In genomic region chr10:17216217-17216900, GRCh38 we compare ENCODE assay signal across 8 cellular contexts. TPM values are rescaled to one million over a fixed set of nuclear protein-coding genes. Genes with fewer than 3 reads are reported as not detected.
A peak's percentile ranks its signal among the peaks of the same experiment; 100 is the strongest.
DNase-seq lines count a peak whose midpoint lies in the region; ATAC-seq, FAIRE-seq and TF ChIP-seq lines count a peak whose summit lies in the region.

No MANE protein-coding gene starts in this region.

- DNase-seq in A172 (ENCODE audit: low spot score) (peak; percentile 98), RCC 7860 (ENCODE audit: low spot score) (peak; percentile 100), coronary artery (ENCODE audit: low spot score) (peak; percentile 85)
- no peak for DNase-seq in effector CD8-positive, alpha-beta T cell (lab: John Stamatoyannopoulos, UW)
- DNase-seq in stimulated activated CD4-positive, alpha-beta T cell treated with anti-CD3 and anti-CD28 coated beads, Interleukin-2, amount 100 ng/mL, for 24 hours, result no peak

- no peak for TF ChIP-seq CTCF in coronary artery (IDR thresholded peaks at IDR 0.05)

- H3K36me3 ChIP-seq in muscle layer of duodenum (ENCODE audit: control insufficient read depth in 1 of 2, insufficient read depth in 2 of 2, low read length in 2 of 2), result peaks cover 0 to 26% of the 10 kb centered on the region in 2 donors

- H3K4me3 ChIP-seq in coronary artery (no peak overlapping the region), muscle layer of duodenum (ENCODE audit: low read depth in 1 of 2, low read length in 2 of 2) (no peak overlapping the region)

- H3K27me3 ChIP-seq in muscle layer of duodenum (ENCODE audit: low read depth, low read length), result no peaks in the 10 kb centered on the region

- peaks cover 0 to 4% of the 10 kb centered on the region in 2 donors for H3K4me1 ChIP-seq in muscle layer of duodenum (ENCODE audit: control insufficient read depth in 1 of 2, insufficient read depth in 2 of 2, low read length in 2 of 2)

- H3K9me3 ChIP-seq in muscle layer of duodenum (ENCODE audit: control insufficient read depth in 1 of 2, low read length in 2 of 2), result no peaks in the 10 kb centered on the region

- ATAC-seq in GM18519 (IDR thresholded peaks at IDR 0.05; ENCODE audit: low FRiP score, unreplicated experiment) (peak; percentile 100), HG02943 (IDR thresholded peaks at IDR 0.05; ENCODE audit: low read depth, unreplicated experiment) (peak; percentile 100)

- H3K27ac ChIP-seq in coronary artery, result peak overlapping the region; percentile 88 to 91
- H3K27ac ChIP-seq in muscle layer of duodenum (ENCODE audit: low read length), result peak overlapping the region; percentile 89

- peak; percentile 99 for FAIRE-seq in RCC 7860 (lab: Jason Lieb, UNC)

RNA-seq across cellular contexts. Expression of gene VIM, which starts 11.7 kb away (rescaled TPM):
- 4,251 and 5,299 TPM in 2 replicates for total RNA-seq in A172 (2014; rRNA removed; shearing (Covaris generic))

RNA-seq across cellular contexts. Expression of gene TRDMT1, which starts 14.9 kb away (rescaled TPM):
- total RNA-seq in A172 (2014; rRNA removed; shearing (Covaris generic)), result 4.3 and 5.9 TPM in 2 replicates

Comparison
In these comparisons a context has a peak if more than half of its experiments do, and no peak if none do; other contexts are left out.
1. DNase-seq: peak in A172 (single experiment), RCC 7860 (single experiment) and coronary artery (single experiment); none in effector CD8-positive, alpha-beta T cell (single experiment) and stimulated activated CD4-positive, alpha-beta T cell treated with anti-CD3 and anti-CD28 coated beads, Interleukin-2, amount 100 ng/mL, for 24 hours (0 of 2).